11 cellular contexts compared by ENCODE assay signal in the genomic region with DNA sequence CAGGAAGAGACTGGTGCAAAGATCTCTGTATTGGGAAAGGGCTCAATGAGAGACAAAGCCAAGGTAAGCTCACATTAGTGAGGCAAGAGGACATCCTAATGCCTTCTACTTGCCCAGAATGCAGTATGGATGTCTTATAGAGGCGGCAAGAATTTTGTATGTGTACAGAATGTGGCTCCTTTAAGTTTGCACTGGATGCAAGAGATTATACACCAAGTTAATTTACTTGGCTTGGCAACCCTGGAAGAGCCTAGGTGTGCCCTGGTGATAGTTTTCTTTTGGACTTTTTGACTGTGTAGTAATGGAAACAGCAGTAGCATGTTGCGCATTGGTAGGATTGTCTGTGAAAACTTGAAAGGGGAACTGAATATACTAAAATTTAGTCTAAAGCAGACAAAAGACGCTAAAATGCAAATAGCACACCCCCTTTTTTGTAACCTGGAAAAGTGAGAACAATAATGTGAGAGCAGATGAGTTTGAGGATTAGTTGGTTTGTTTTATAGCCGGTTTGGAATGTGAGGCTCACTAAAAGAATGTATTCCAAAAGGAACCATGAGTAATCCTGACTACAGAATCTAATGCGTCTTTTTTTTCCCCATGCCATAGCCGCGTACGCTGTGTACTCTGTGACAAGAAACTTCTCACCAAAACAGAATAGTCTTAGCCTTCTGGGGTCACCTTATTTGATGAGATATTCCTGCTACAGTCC. TPM values are rescaled to one million over a fixed set of nuclear protein-coding genes. Genes with fewer than 3 reads are reported as not detected.
A peak's percentile ranks its signal among the peaks of the same experiment; 100 is the strongest.
DNase-seq lines count a peak whose midpoint lies in the region; ATAC-seq, FAIRE-seq and TF ChIP-seq lines count a peak whose summit lies in the region.
"Had no signal": no experiment of that assay in that cellular context is flagged by ENCODE, and none has a peak within 500 bp of the region (broad histone marks: within the 10 kb centered on the region; RNA-seq: fewer than 3 reads in every experiment).

No MANE protein-coding gene starts in this region.

- H3K27me3 ChIP-seq in RWPE2 (ENCODE audit: insufficient read depth, poor library complexity, severe bottlenecking) (no peaks in the 10 kb centered on the region), fibroblast of lung (ENCODE audit: control insufficient read depth, insufficient read depth, low read length) (no peaks in the 10 kb centered on the region), rectal smooth muscle tissue (ENCODE audit: control insufficient read depth, insufficient read depth, low read length) (no peaks in the 10 kb centered on the region)
- H3K27me3 ChIP-seq: colonic mucosa had no signal

- H3K4me3 ChIP-seq in RWPE2 (ENCODE audit: severe bottlenecking) (no peak overlapping the region), fibroblast of lung (replicated peaks in 1 of 4; ENCODE audit: control extremely low read depth in 1 of 4, insufficient read depth in 1 of 4, low read depth in 3 of 4, low read length in 4 of 4) (no peak overlapping the region), rectal smooth muscle tissue (ENCODE audit: low read length) (no peak overlapping the region)
- H3K4me3 ChIP-seq: colonic mucosa had no signal

- intact Hi-C loops in head of caudate nucleus (cut with DNase I): no loop called here

- H2AFZ ChIP-seq in fibroblast of lung (ENCODE audit: low read length): no peak overlapping the region

- no peak for DNase-seq in RWPE2 (ENCODE audit: low spot score)
- DNase-seq in fibroblast of lung (ENCODE audit: low read depth in 2 of 2): peak; percentile 49 to 77
- DNase-seq in head of caudate nucleus: no peak
- DNase-seq in T-helper 1 cell: no peak
- DNase-seq in NOMO-1 (lab: John Stamatoyannopoulos, UW; ENCODE audit: unreplicated experiment in 2 of 2): no peak
- DNase-seq: activated CD4-positive, alpha-beta memory T cell treated with anti-CD3 and anti-CD28 coated beads, Interleukin-2, amount 10 ng/mL, durations not matched to agents 7 days and 5 days; colonic mucosa; left cardiac atrium had no signal

- peaks cover 14% of the 10 kb centered on the region for H3K4me1 ChIP-seq in RWPE2 (ENCODE audit: insufficient read depth, poor library complexity, severe bottlenecking)
- peaks cover 6% of the 10 kb centered on the region for H3K4me1 ChIP-seq in fibroblast of lung (ENCODE audit: control insufficient read depth, extremely low read depth, insufficient read depth, low read length)
- peaks cover 11% of the 10 kb centered on the region for H3K4me1 ChIP-seq in rectal smooth muscle tissue (ENCODE audit: control insufficient read depth, insufficient read depth, low read length)
- H3K4me1 ChIP-seq: colonic mucosa had no signal

- H3K4me2 ChIP-seq in fibroblast of lung (ENCODE audit: extremely low read depth, insufficient read depth, low read length): no peak overlapping the region

- FAIRE-seq in G401.6 (lab: Jason Lieb, UNC): peak; percentile 58

- H3K79me2 ChIP-seq in fibroblast of lung (ENCODE audit: control insufficient read depth, insufficient read depth, low read length): peaks cover 92% of the 10 kb centered on the region

- H4K20me1 ChIP-seq in fibroblast of lung (ENCODE audit: control insufficient read depth, extremely low read depth, insufficient read depth, low read length): peaks cover 2% of the 10 kb centered on the region

- no peaks in the 10 kb centered on the region for H3K9me3 ChIP-seq in RWPE2 (ENCODE audit: severe bottlenecking)
- no peaks in the 10 kb centered on the region for H3K9me3 ChIP-seq in fibroblast of lung (ENCODE audit: control insufficient read depth, insufficient read depth, low read depth, low read length)
- H3K9me3 ChIP-seq: colonic mucosa had no signal

- ATAC-seq in RWPE2 (ENCODE audit: low read depth) (peak; percentile 96), GM18520 (IDR thresholded peaks at IDR 0.05; ENCODE audit: unreplicated experiment) (no peak)
- ATAC-seq: left cardiac atrium had no signal

- H3K27ac ChIP-seq in RWPE2 (ENCODE audit: poor library complexity, severe bottlenecking) (peak overlapping the region; percentile 62), fibroblast of lung (ENCODE audit: insufficient read depth, low read length) (no peak overlapping the region), rectal smooth muscle tissue (ENCODE audit: low read depth, low read length) (peak overlapping the region; percentile 64)
- H3K27ac ChIP-seq: colonic mucosa had no signal

- TF ChIP-seq CTCF in RWPE2 (IDR thresholded peaks at IDR 0.05; ENCODE audit: poor library complexity, severe bottlenecking): no peak
- no peak for TF ChIP-seq CTCF in fibroblast of lung (conservative IDR thresholded peaks at IDR 0.05 in 1 of 2, IDR thresholded peaks at IDR 0.05 in 1 of 2; ENCODE audit: low read depth in 1 of 2, low read length in 2 of 2)

- H3K36me3 ChIP-seq in RWPE2 (ENCODE audit: low read depth): peaks cover 83% of the 10 kb centered on the region
- peaks cover 11% of the 10 kb centered on the region for H3K36me3 ChIP-seq in fibroblast of lung (ENCODE audit: control insufficient read depth, insufficient read depth, low read length)
- peaks cover 15% of the 10 kb centered on the region for H3K36me3 ChIP-seq in rectal smooth muscle tissue (ENCODE audit: control insufficient read depth, insufficient read depth, low read length)

- H3K9ac ChIP-seq in fibroblast of lung (ENCODE audit: insufficient read depth, low read length) (no peak overlapping the region), rectal smooth muscle tissue (ENCODE audit: low read length) (no peak overlapping the region)

RNA-seq across cellular contexts. Expression of a gene that starts 18.1 kb away (rescaled TPM):
- total RNA-seq in fibroblast of lung: 42.1 and 56.0 TPM in 2 replicates
- polyA plus RNA-seq in fibroblast of lung: 73.0 and 84.8 TPM in 2 replicates
- 121 and 148 TPM in 2 replicates for polyA plus RNA-seq in fibroblast of lung (2012)
- polyA minus RNA-seq in fibroblast of lung (ENCODE audit: low replicate concordance): 120 and 145 TPM in 2 replicates

RNA-seq across cellular contexts. Expression of a gene that starts 41.0 kb away (rescaled TPM):
- 4.4 and 7.9 TPM in 2 replicates for total RNA-seq in fibroblast of lung
- polyA plus RNA-seq in fibroblast of lung: 11.1 and 15.0 TPM in 2 replicates
- 18.9 and 20.8 TPM in 2 replicates for polyA plus RNA-seq in fibroblast of lung (2012)
- polyA minus RNA-seq in fibroblast of lung (ENCODE audit: low replicate concordance): 37.6 and 58.4 TPM in 2 replicates

Comparison
In these comparisons a context has a peak if more than half of its experiments do, and no peak if none do; other contexts are left out.
1. DNase-seq: peak in fibroblast of lung (2 of 2); none in RWPE2 (single experiment), head of caudate nucleus (0 of 42), T-helper 1 cell (0 of 5) and NOMO-1 (0 of 2).